14 cellular contexts compared by ENCODE assay signal in genomic region chr6:43793875-43794242, GRCh38.
"Had no signal": no experiment of that assay in that cellular context is flagged by ENCODE, and none has a peak within 500 bp of the region (broad histone marks: within the 10 kb centered on the region; RNA-seq: fewer than 3 reads in every experiment).

No MANE protein-coding gene starts in this region.

- H3K9me3 ChIP-seq: body of pancreas, thyroid gland had no signal

- H3K36me3 ChIP-seq: thyroid gland had no signal

- DNase-seq: activated CD4-positive, alpha-beta memory T cell treated with anti-CD3 and anti-CD28 coated beads for 36 hours; activated CD4-positive, alpha-beta T cell treated with anti-CD3 and anti-CD28 coated beads for 48 hours; activated effector memory CD4-positive, alpha-beta T cell treated with anti-CD3 and anti-CD28 coated beads, Interleukin-2, amount 50 U/mL, for 16 hours; anterior cingulate cortex; caudate nucleus; effector CD8-positive, alpha-beta T cell; erythroblast; foreskin fibroblast; hippocampal formation; stimulated activated CD4-positive, alpha-beta T cell treated with anti-CD3 and anti-CD28 coated beads, Interleukin-4, amount 100 ng/mL, for 24 hours; stimulated activated naive CD4-positive, alpha-beta T cell treated with Interleukin-2 at 50 U/mL for 16 hours; substantia nigra; thyroid gland had no signal

- H3K27ac ChIP-seq: body of pancreas, thyroid gland had no signal

- H3K4me3 ChIP-seq: body of pancreas, thyroid gland had no signal

- H3K27me3 ChIP-seq: body of pancreas, thyroid gland had no signal

- ATAC-seq: body of pancreas had no signal
